In genomic region chr3:156919818-156920217, GRCh38 we compare ENCODE assay signal across 29 cellular contexts.
"Had no signal": no experiment of that assay in that cellular context is flagged by ENCODE, and none has a peak within 500 bp of the region (broad histone marks: within the 10 kb centered on the region; RNA-seq: fewer than 3 reads in every experiment).

No MANE protein-coding gene starts in this region.

- H3K27me3 ChIP-seq: ascending aorta, breast epithelium, cardiac muscle cell, colonic mucosa, esophagus squamous epithelium, gastroesophageal sphincter, heart right ventricle, hepatocyte had no signal

- H3K4me2 ChIP-seq: hepatocyte had no signal

- H3K4me3 ChIP-seq: ascending aorta, breast epithelium, cardiac muscle cell, colonic mucosa, esophagus squamous epithelium, gastroesophageal sphincter, heart right ventricle, hepatocyte had no signal

- H2AFZ ChIP-seq: hepatocyte had no signal

- H3K4me1 ChIP-seq: ascending aorta, breast epithelium, colonic mucosa, esophagus squamous epithelium, gastroesophageal sphincter, heart right ventricle had no signal

- H3K36me3 ChIP-seq: ascending aorta, breast epithelium, cardiac muscle cell, colonic mucosa, esophagus squamous epithelium, gastroesophageal sphincter, heart right ventricle had no signal

- ATAC-seq: activated CD4-positive, alpha-beta T cell treated with anti-CD3 and anti-CD28 coated beads for 36 hours; activated naive CD4-positive, alpha-beta T cell treated with anti-CD3 and anti-CD28 coated beads, Interleukin-2, amount 50 U/mL, for 72 hours; activated T-cell treated with anti-CD3 and anti-CD28 coated beads, Interleukin-2, amount 50 U/mL, for 72 hours; gastroesophageal sphincter; heart right ventricle had no signal

- H3K9me3 ChIP-seq: breast epithelium, colonic mucosa, esophagus squamous epithelium had no signal

- DNase-seq: activated CD4-positive, alpha-beta memory T cell treated with anti-CD3 and anti-CD28 coated beads for 36 hours; activated CD4-positive, alpha-beta T cell treated with anti-CD3 and anti-CD28 coated beads for 36 hours; activated CD4-positive, alpha-beta T cell treated with anti-CD3 and anti-CD28 coated beads, Interleukin-2, amount 10 ng/mL, durations not matched to agents 24 days and 14 days; activated CD4-positive, CD25-positive, alpha-beta regulatory T cell; activated CD4-positive, CD25-positive, alpha-beta regulatory T cell treated with anti-CD3 and anti-CD28 coated beads, Interleukin-2, amount 50 U/mL, for 72 hours; activated CD8-positive, alpha-beta memory T cell treated with anti-CD3 and anti-CD28 coated beads, Interleukin-2, amount 50 U/mL, for 48 hours; activated gamma-delta T cell; activated naive CD4-positive, alpha-beta T cell; activated naive CD4-positive, alpha-beta T cell treated with anti-CD3 and anti-CD28 coated beads, Interleukin-2, amount 10 ng/mL, durations not matched to agents 7 days and 5 days; activated naive CD8-positive, alpha-beta T cell treated with anti-CD3 and anti-CD28 coated beads, Interleukin-2, amount 10 ng/mL, durations not matched to agents 7 days and 5 days; activated T-cell treated with anti-CD3 and anti-CD28 coated beads for 4 hours; activated T-cell treated with anti-CD3 and anti-CD28 coated beads, Interleukin-2, amount 50 U/mL, for 24 hours; activated T-cell treated with anti-CD3 and anti-CD28 coated beads, Interleukin-2, amount 50 U/mL, for 72 hours; central memory CD4-positive, alpha-beta T cell; cerebellar nuclear complex; colonic mucosa; effector CD8-positive, alpha-beta T cell; esophagus squamous epithelium; foreskin melanocyte; heart right ventricle had no signal

- H3K79me2 ChIP-seq: hepatocyte had no signal

- FAIRE-seq: endometrium, endothelial cell of umbilical vein had no signal

- H3K27ac ChIP-seq: ascending aorta, breast epithelium, cardiac muscle cell, colonic mucosa, epithelial cell of prostate, esophagus squamous epithelium, gastroesophageal sphincter, heart right ventricle, hepatocyte had no signal
